ENCODE assay signal across 21 cellular contexts in the genomic region with DNA sequence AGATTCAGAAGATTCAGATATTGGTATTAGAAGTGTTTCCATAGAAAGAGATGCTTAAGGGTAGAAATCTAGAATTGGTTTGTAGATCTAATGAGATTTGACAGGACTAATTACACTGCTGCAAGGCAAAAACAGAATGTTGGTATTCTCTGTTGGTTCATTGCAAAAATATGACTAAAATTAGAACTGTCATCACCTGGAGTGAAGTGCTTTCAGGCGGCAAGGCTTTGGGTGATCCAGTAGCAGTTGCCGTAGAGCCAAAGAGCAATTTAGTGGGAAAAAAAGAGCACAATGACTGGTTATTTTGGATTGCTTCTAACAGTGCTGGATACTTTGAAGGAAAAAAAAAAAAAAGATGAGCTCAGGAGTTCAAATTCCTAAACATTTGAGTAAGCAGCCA.
"Had no signal": no experiment of that assay in that cellular context is flagged by ENCODE, and none has a peak within 500 bp of the region (broad histone marks: within the 10 kb centered on the region; RNA-seq: fewer than 3 reads in every experiment).

No MANE protein-coding gene starts in this region.

- H3K4me1 ChIP-seq: ascending aorta, body of pancreas had no signal

- H3K27ac ChIP-seq: ascending aorta, body of pancreas had no signal

- H3K36me3 ChIP-seq: ascending aorta had no signal

- H3K27me3 ChIP-seq: ascending aorta, body of pancreas had no signal

- H3K9me3 ChIP-seq: ascending aorta, body of pancreas had no signal

- H3K4me3 ChIP-seq: ascending aorta, body of pancreas had no signal

- DNase-seq: activated B cell treated with CpG ODN at 0.5 μM for 24 hours; activated CD4-positive, alpha-beta memory T cell treated with anti-CD3 and anti-CD28 coated beads for 36 hours; activated CD4-positive, alpha-beta T cell treated with anti-CD3 and anti-CD28 coated beads, Interleukin-2, amount 10 ng/mL, durations not matched to agents 7 days and 5 days; activated gamma-delta T cell treated with Interleukin-2 at 50 U/mL for 16 hours; activated naive CD4-positive, alpha-beta T cell treated with anti-CD3 and anti-CD28 coated beads, Interleukin-2, amount 10 ng/mL, durations not matched to agents 7 days and 5 days; activated naive CD8-positive, alpha-beta T cell treated with anti-CD3 and anti-CD28 coated beads, Interleukin-2, amount 10 ng/mL, durations not matched to agents 7 days and 5 days; activated T-cell treated with anti-CD3 and anti-CD28 coated beads, Interleukin-2, amount 50 U/mL, for 72 hours; body of pancreas; KG1; NCI-H1092; NCI-H1417 treated with DMSO at 0.1 percent for 48 hours; NCI-H1694; NCI-H2029 treated with DMSO at 0.1 percent for 48 hours; NCI-H345; NCI-H510A; NCI-H526 treated with DMSO at 0.1 percent for 48 hours; PC-3; SIG-M5; T-helper 17 cell; T-helper 9 cell had no signal

- ATAC-seq: activated T-cell treated with anti-CD3 and anti-CD28 coated beads, Interleukin-2, amount 50 U/mL, for 72 hours; body of pancreas; PC-3; T-helper 17 cell had no signal
